Comparison of ENCODE assay signal across 8 cellular contexts in genomic region chr12:5965950-5966383, GRCh38. TPM values are rescaled to one million over a fixed set of nuclear protein-coding genes. Genes with fewer than 3 reads are reported as not detected.
DNase-seq lines count a peak whose midpoint lies in the region; ATAC-seq, FAIRE-seq and TF ChIP-seq lines count a peak whose summit lies in the region.

No MANE protein-coding gene starts in this region.

- no peak overlapping the region for H2AFZ ChIP-seq in hepatocyte
- H2AFZ ChIP-seq in smooth muscle cell (ENCODE audit: low read depth) = peak overlapping the region; percentile 22

- DNase-seq in HTR-8/SVneo (ENCODE audit: insufficient read length, low spot score) = peak; percentile 81
- peak; percentile 69 for DNase-seq in SK-MEL-5 (ENCODE audit: low read depth, low spot score)
- DNase-seq in amniotic epithelial cell (ENCODE audit: low read depth) = peak; percentile 33
- peak; percentile 79 for DNase-seq in hepatocyte (ENCODE audit: low spot score)
- DNase-seq in smooth muscle cell (lab: John Stamatoyannopoulos, UW; ENCODE audit: unreplicated experiment) = no peak
- no peak for DNase-seq in NCI-H510A (lab: John Stamatoyannopoulos, UW)

- H3K79me2 ChIP-seq in DOHH2 (ENCODE audit: control insufficient read depth, low read length) (no peaks in the 10 kb centered on the region), hepatocyte (no peaks in the 10 kb centered on the region), smooth muscle cell (ENCODE audit: low read depth) (no peaks in the 10 kb centered on the region)

- H3K4me3 ChIP-seq in DOHH2 (ENCODE audit: low read length) (no peak overlapping the region), hepatocyte (no peak overlapping the region), smooth muscle cell (no peak overlapping the region)

- no peaks in the 10 kb centered on the region for H3K9me3 ChIP-seq in DOHH2 (ENCODE audit: control insufficient read depth, insufficient read depth, low read length)
- no peaks in the 10 kb centered on the region for H3K9me3 ChIP-seq in hepatocyte (ENCODE audit: low read depth)
- H3K9me3 ChIP-seq in smooth muscle cell (replicated peaks; ENCODE audit: low read depth) = no peaks in the 10 kb centered on the region

- H3K36me3 ChIP-seq in DOHH2 (ENCODE audit: control insufficient read depth, low read length) = no peaks in the 10 kb centered on the region
- H3K36me3 ChIP-seq in hepatocyte (replicated peaks; ENCODE audit: insufficient read depth, low read depth) = no peaks in the 10 kb centered on the region
- no peaks in the 10 kb centered on the region for H3K36me3 ChIP-seq in smooth muscle cell (ENCODE audit: low read depth)

- H3F3A ChIP-seq in DOHH2 (ENCODE audit: control insufficient read depth, insufficient read depth) (no peaks in the 10 kb centered on the region), smooth muscle cell (ENCODE audit: low read depth) (no peaks in the 10 kb centered on the region)

- no peaks in the 10 kb centered on the region for H4K20me1 ChIP-seq in DOHH2 (ENCODE audit: control insufficient read depth, insufficient read depth, low read depth, low read length)
- H4K20me1 ChIP-seq in hepatocyte (ENCODE audit: insufficient read depth, poor library complexity, severe bottlenecking) = no peaks in the 10 kb centered on the region
- no peaks in the 10 kb centered on the region for H4K20me1 ChIP-seq in smooth muscle cell (ENCODE audit: low read depth)

- peak; percentile 85 for TF ChIP-seq CTCF in DOHH2 (IDR thresholded peaks at IDR 0.05; ENCODE audit: low read depth, low read length, poor library complexity, severe bottlenecking)
- peak; percentile 78 for TF ChIP-seq CTCF in hepatocyte (IDR thresholded peaks at IDR 0.05; ENCODE audit: poor library complexity)
- peak; percentile 73 for TF ChIP-seq CTCF in smooth muscle cell (IDR thresholded peaks at IDR 0.05; ENCODE audit: borderline replicate concordance, insufficient read depth, poor library complexity, severe bottlenecking)

- in situ Hi-C loops in SK-MEL-5 (cut with HindIII; ENCODE audit: low pct_unique_long_range_greater_than_20kb, low sequenced_read_pairs) = no loop called here

- ATAC-seq in GM19324 (IDR thresholded peaks at IDR 0.05; ENCODE audit: low FRiP score, unreplicated experiment) = no peak

- H3K4me2 ChIP-seq in DOHH2 (ENCODE audit: low read length) (no peak overlapping the region), hepatocyte (no peak overlapping the region), smooth muscle cell (no peak overlapping the region)

- H3K9me2 ChIP-seq in DOHH2 (replicated peaks; ENCODE audit: control insufficient read depth, low read length) (no peaks in the 10 kb centered on the region), hepatocyte (replicated peaks; ENCODE audit: insufficient read depth) (no peaks in the 10 kb centered on the region)

- no peaks in the 10 kb centered on the region for H3K4me1 ChIP-seq in DOHH2 (ENCODE audit: control insufficient read depth, low read length)
- H3K4me1 ChIP-seq in hepatocyte (ENCODE audit: insufficient read depth) = no peaks in the 10 kb centered on the region
- no peaks in the 10 kb centered on the region for H3K4me1 ChIP-seq in smooth muscle cell (ENCODE audit: low read depth)

- WGBS in hepatocyte (ENCODE audit: low lambda C conversion rate, missing lambda C conversion rate) = 36% methylated on average over 9 of the region's 9 CpGs
- WGBS in smooth muscle cell (ENCODE audit: low lambda C conversion rate) = 28% methylated on average over 9 of the region's 9 CpGs

- no peak overlapping the region for H3K27ac ChIP-seq in DOHH2 (ENCODE audit: low read depth, low read length)
- no peak overlapping the region for H3K27ac ChIP-seq in hepatocyte
- H3K27ac ChIP-seq in smooth muscle cell (ENCODE audit: low read depth) = no peak overlapping the region

- H3K27me3 ChIP-seq in DOHH2 (ENCODE audit: control insufficient read depth, low read length) (no peaks in the 10 kb centered on the region), hepatocyte (peaks cover 3% of the 10 kb centered on the region), smooth muscle cell (ENCODE audit: low read depth) (peaks cover 5% of the 10 kb centered on the region)

- FAIRE-seq in HTR-8/SVneo (lab: Jason Lieb, UNC) = peak; percentile 93

- H3K9ac ChIP-seq in smooth muscle cell (ENCODE audit: low read depth) = no peak overlapping the region

RNA-seq across cellular contexts. Expression of gene ANO2, which starts 20.9 kb away (rescaled TPM):
- 0.43 and 0.71 TPM in 2 replicates for total RNA-seq in SK-MEL-5 (2014; rRNA removed; shearing (Covaris generic))
- 0.90 and 1.0 TPM in 2 replicates for polyA plus RNA-seq in SK-MEL-5 (2015; cell fraction: cytosol; rRNA removed)
- 0.37 TPM in 1 of 2 replicates, not detected in the other for polyA plus RNA-seq in SK-MEL-5 (2015; cell fraction: nucleus; rRNA removed)
- total RNA-seq in hepatocyte (0.44 and 1.9 TPM in 2 replicates), smooth muscle cell (0.18 TPM in 1 of 2 replicates, not detected in the other)
- polyA plus RNA-seq in hepatocyte (1.0 TPM in 1 of 2 replicates, not detected in the other), smooth muscle cell (not detected in 2 replicates)

Comparison
In these comparisons a context has a peak if more than half of its experiments do, and no peak if none do; other contexts are left out.
1. DNase-seq: peak in HTR-8/SVneo (single experiment), SK-MEL-5 (single experiment), amniotic epithelial cell (single experiment) and hepatocyte (single experiment); none in smooth muscle cell (single experiment) and NCI-H510A (single experiment).
2. Peak in every context shown above with its lines, with median percentiles within 50 percentile points of each other: CTCF ChIP-seq.